ENCODE assay signal across 32 cellular contexts in genomic region chr16:74184839-74185238, GRCh38.
"Had no signal": no experiment of that assay in that cellular context is flagged by ENCODE, and none has a peak within 500 bp of the region (broad histone marks: within the 10 kb centered on the region; RNA-seq: fewer than 3 reads in every experiment).

No MANE protein-coding gene starts in this region.

- FAIRE-seq: astrocyte, bronchial epithelial cell had no signal

- H3K4me1 ChIP-seq: adrenal gland, ascending aorta, body of pancreas, breast epithelium had no signal

- H3K9me3 ChIP-seq: adrenal gland, body of pancreas had no signal

- H3K27me3 ChIP-seq: adrenal gland, ascending aorta, body of pancreas, brain microvascular endothelial cell, breast epithelium, cardiac muscle cell had no signal

- H3K4me3 ChIP-seq: adrenal gland, ascending aorta, body of pancreas, breast epithelium, cardiac muscle cell had no signal

- ATAC-seq: activated naive CD4-positive, alpha-beta T cell treated with anti-CD3 and anti-CD28 coated beads, Interleukin-2, amount 50 U/mL, for 72 hours; activated naive CD8-positive, alpha-beta T cell treated with anti-CD3 and anti-CD28 coated beads, Interleukin-2, amount 50 U/mL, for 24 hours; activated T-cell treated with anti-CD3 and anti-CD28 coated beads, Interleukin-2, amount 50 U/mL, for 4 hours; activated T-cell treated with anti-CD3 and anti-CD28 coated beads, Interleukin-2, amount 50 U/mL, for 72 hours; activated T-helper 17 cell treated with anti-CD3 and anti-CD28 coated beads, Interleukin-2, amount 50 U/mL, for 72 hours; body of pancreas had no signal

- H3K36me3 ChIP-seq: adrenal gland, ascending aorta, brain microvascular endothelial cell, breast epithelium, cardiac muscle cell had no signal

- DNase-seq: activated effector memory CD4-positive, alpha-beta T cell treated with anti-CD3 and anti-CD28 coated beads, Interleukin-2, amount 50 U/mL, for 16 hours; activated effector memory CD4-positive, alpha-beta T cell treated with Interleukin-2 at 50 U/mL for 16 hours; activated gamma-delta T cell; activated gamma-delta T cell treated with Interleukin-2 at 50 U/mL for 16 hours; activated naive CD4-positive, alpha-beta T cell; activated naive CD4-positive, alpha-beta T cell treated with anti-CD3 and anti-CD28 coated beads for 36 hours; activated naive CD4-positive, alpha-beta T cell treated with anti-CD3 and anti-CD28 coated beads, Interleukin-2, amount 10 ng/mL, durations not matched to agents 7 days and 5 days; activated naive CD4-positive, alpha-beta T cell treated with anti-CD3 and anti-CD28 coated beads, Interleukin-2, amount 50 U/mL, for 16 hours; activated naive CD4-positive, alpha-beta T cell treated with Interleukin-2 at 50 U/mL for 16 hours; activated naive CD8-positive, alpha-beta T cell treated with anti-CD3 and anti-CD28 coated beads for 36 hours; activated naive CD8-positive, alpha-beta T cell treated with anti-CD3 and anti-CD28 coated beads, Interleukin-2, amount 10 ng/mL, durations not matched to agents 7 days and 5 days; activated naive CD8-positive, alpha-beta T cell treated with anti-CD3 and anti-CD28 coated beads, Interleukin-2, amount 50 U/mL, for 24 hours; activated T-cell treated with anti-CD3 and anti-CD28 coated beads for 4 hours; activated T-cell treated with anti-CD3 and anti-CD28 coated beads, Interleukin-2, amount 50 U/mL, for 1 hour; activated T-cell treated with anti-CD3 and anti-CD28 coated beads, Interleukin-2, amount 50 U/mL, for 24 hours; activated T-cell treated with anti-CD3 and anti-CD28 coated beads, Interleukin-2, amount 50 U/mL, for 4 hours; activated T-cell treated with anti-CD3 and anti-CD28 coated beads, Interleukin-2, amount 50 U/mL, for 48 hours; activated T-cell treated with anti-CD3 and anti-CD28 coated beads, Interleukin-2, amount 50 U/mL, for 72 hours; adrenal gland; amniotic stem cell; aorta; body of pancreas; brain microvascular endothelial cell; central memory CD4-positive, alpha-beta T cell; cerebellar nuclear complex had no signal

- H3K27ac ChIP-seq: adrenal gland, ascending aorta, body of pancreas, brain microvascular endothelial cell, breast epithelium, cardiac muscle cell had no signal
